34 cellular contexts compared by ENCODE assay signal in genomic region chr4:9984621-9985020, GRCh38.
"Had no signal": no experiment of that assay in that cellular context is flagged by ENCODE, and none has a peak within 500 bp of the region (broad histone marks: within the 10 kb centered on the region; RNA-seq: fewer than 3 reads in every experiment).

No MANE protein-coding gene starts in this region.

- DNase-seq: activated B cell treated with CpG ODN at 0.5 μM for 24 hours; activated CD4-positive, alpha-beta memory T cell treated with anti-CD3 and anti-CD28 coated beads for 36 hours; activated CD4-positive, alpha-beta T cell treated with anti-CD3 and anti-CD28 coated beads for 4 hours; activated CD4-positive, alpha-beta T cell treated with anti-CD3 and anti-CD28 coated beads, Interleukin-2, amount 10 ng/mL, durations not matched to agents 24 days and 14 days; activated CD4-positive, alpha-beta T cell treated with anti-CD3 and anti-CD28 coated beads, Interleukin-2, amount 50 U/mL, for 1 hour; activated CD4-positive, alpha-beta T cell treated with anti-CD3 and anti-CD28 coated beads, Interleukin-2, amount 50 U/mL, for 4 hours; activated CD4-positive, CD25-positive, alpha-beta regulatory T cell treated with anti-CD3 and anti-CD28 coated beads, Interleukin-2, amount 50 U/mL, for 72 hours; activated CD8-positive, alpha-beta T cell treated with anti-CD3 and anti-CD28 coated beads for 36 hours; activated effector memory CD4-positive, alpha-beta T cell treated with anti-CD3 and anti-CD28 coated beads, Interleukin-2, amount 50 U/mL, for 16 hours; activated gamma-delta T cell treated with Interleukin-2 at 50 U/mL for 16 hours; activated naive CD4-positive, alpha-beta T cell; activated naive CD4-positive, alpha-beta T cell treated with anti-CD3 and anti-CD28 coated beads for 36 hours; activated naive CD4-positive, alpha-beta T cell treated with anti-CD3 and anti-CD28 coated beads, Interleukin-2, amount 50 U/mL, for 16 hours; activated naive CD8-positive, alpha-beta T cell treated with anti-CD3 and anti-CD28 coated beads, Interleukin-2, amount 10 ng/mL, durations not matched to agents 7 days and 5 days; activated naive CD8-positive, alpha-beta T cell treated with anti-CD3 and anti-CD28 coated beads, Interleukin-2, amount 50 U/mL, for 24 hours; activated T-cell treated with anti-CD3 and anti-CD28 coated beads for 4 hours; activated T-cell treated with anti-CD3 and anti-CD28 coated beads, Interleukin-2, amount 50 U/mL, for 1 hour; activated T-cell treated with anti-CD3 and anti-CD28 coated beads, Interleukin-2, amount 50 U/mL, for 4 hours; activated T-cell treated with anti-CD3 and anti-CD28 coated beads, Interleukin-2, amount 50 U/mL, for 72 hours; amygdala; anterior cingulate cortex; central memory CD4-positive, alpha-beta T cell; SW 1271; T-helper 1 cell; T-helper 2 cell; T-helper 9 cell had no signal

- H3K9me3 ChIP-seq: ascending aorta had no signal

- H3K4me3 ChIP-seq: ascending aorta had no signal

- ATAC-seq: activated CD8-positive, alpha-beta T cell treated with anti-CD3 and anti-CD28 coated beads for 36 hours; activated naive CD4-positive, alpha-beta T cell treated with anti-CD3 and anti-CD28 coated beads, Interleukin-2, amount 50 U/mL, for 72 hours; activated naive CD8-positive, alpha-beta T cell treated with anti-CD3 and anti-CD28 coated beads, Interleukin-2, amount 50 U/mL, for 24 hours; activated T-cell treated with anti-CD3 and anti-CD28 coated beads, Interleukin-2, amount 50 U/mL, for 4 hours; activated T-cell treated with anti-CD3 and anti-CD28 coated beads, Interleukin-2, amount 50 U/mL, for 72 hours; activated T-helper 17 cell treated with anti-CD3 and anti-CD28 coated beads, Interleukin-2, amount 50 U/mL, for 72 hours had no signal

- H3K27me3 Mint-ChIP-seq: activated B cell treated with CpG ODN at 0.5 μM for 24 hours; activated CD4-positive, alpha-beta memory T cell treated with anti-CD3 and anti-CD28 coated beads for 36 hours; activated CD8-positive, alpha-beta T cell treated with anti-CD3 and anti-CD28 coated beads for 36 hours; activated naive CD8-positive, alpha-beta T cell treated with anti-CD3 and anti-CD28 coated beads, Interleukin-2, amount 50 U/mL, for 24 hours; activated T-helper 17 cell treated with anti-CD3 and anti-CD28 coated beads, Interleukin-2, amount 50 U/mL, for 72 hours had no signal

- H3K36me3 Mint-ChIP-seq: brain had no signal

- H3K27ac Mint-ChIP-seq: activated B cell treated with CpG ODN at 0.5 μM for 24 hours; activated CD4-positive, alpha-beta memory T cell treated with anti-CD3 and anti-CD28 coated beads for 36 hours; activated CD4-positive, alpha-beta T cell treated with anti-CD3 and anti-CD28 coated beads, Interleukin-2, amount 10 ng/mL, durations not matched to agents 24 days and 14 days; activated CD8-positive, alpha-beta T cell treated with anti-CD3 and anti-CD28 coated beads for 36 hours; activated naive CD4-positive, alpha-beta T cell treated with anti-CD3 and anti-CD28 coated beads for 36 hours; activated naive CD8-positive, alpha-beta T cell treated with anti-CD3 and anti-CD28 coated beads, Interleukin-2, amount 10 ng/mL, durations not matched to agents 7 days and 5 days; activated naive CD8-positive, alpha-beta T cell treated with anti-CD3 and anti-CD28 coated beads, Interleukin-2, amount 50 U/mL, for 24 hours; activated T-cell treated with anti-CD3 and anti-CD28 coated beads, Interleukin-2, amount 50 U/mL, for 72 hours; activated T-helper 1 cell treated with anti-CD3 and anti-CD28 coated beads, Interleukin-12 subunit alpha, Interleukin-12 subunit beta, Interleukin-2, Interleukin-4 antibody, amounts not matched to agents 30 ng/mL and 10 ng/mL and 1 ng/mL, durations not matched to agents 14 hours and 24 hours and 36 hours; activated T-helper 17 cell treated with anti-CD3 and anti-CD28 coated beads, Interleukin-2, amount 50 U/mL, for 72 hours; brain; T-helper 1 cell treated with Interleukin-12 subunit alpha and Interleukin-12 subunit beta and Interleukin-4 antibody, amounts not matched to agents 30 μg/mL and 1 μg/mL, for 36 hours; T-helper 2 cell treated with Interferon-gamma antibody and Interleukin-4, amounts not matched to agents 5 μg/mL and 100 μg/mL, for 36 hours had no signal

- H3K9me3 Mint-ChIP-seq: activated T-helper 17 cell treated with anti-CD3 and anti-CD28 coated beads, Interleukin-2, amount 50 U/mL, for 72 hours had no signal

- H3K27me3 ChIP-seq: ascending aorta had no signal

- H3K4me1 Mint-ChIP-seq: activated B cell treated with CpG ODN at 0.5 μM for 24 hours; activated CD4-positive, alpha-beta T cell treated with anti-CD3 and anti-CD28 coated beads, Interleukin-2, amount 10 ng/mL, durations not matched to agents 24 days and 14 days; activated naive CD8-positive, alpha-beta T cell treated with anti-CD3 and anti-CD28 coated beads, Interleukin-2, amount 10 ng/mL, durations not matched to agents 7 days and 5 days; activated naive CD8-positive, alpha-beta T cell treated with anti-CD3 and anti-CD28 coated beads, Interleukin-2, amount 50 U/mL, for 24 hours; activated T-helper 17 cell treated with anti-CD3 and anti-CD28 coated beads, Interleukin-2, amount 50 U/mL, for 72 hours had no signal

- H3K4me1 ChIP-seq: ascending aorta had no signal

- H3K27ac ChIP-seq: ascending aorta, VCaP had no signal

- H3K4me3 Mint-ChIP-seq: activated B cell treated with CpG ODN at 0.5 μM for 24 hours; activated CD4-positive, alpha-beta memory T cell treated with anti-CD3 and anti-CD28 coated beads for 36 hours; activated CD4-positive, alpha-beta T cell treated with anti-CD3 and anti-CD28 coated beads, Interleukin-2, amount 10 ng/mL, durations not matched to agents 24 days and 14 days; activated CD8-positive, alpha-beta T cell treated with anti-CD3 and anti-CD28 coated beads for 36 hours; activated naive CD4-positive, alpha-beta T cell treated with anti-CD3 and anti-CD28 coated beads for 36 hours; activated naive CD8-positive, alpha-beta T cell treated with anti-CD3 and anti-CD28 coated beads, Interleukin-2, amount 10 ng/mL, durations not matched to agents 7 days and 5 days; activated naive CD8-positive, alpha-beta T cell treated with anti-CD3 and anti-CD28 coated beads, Interleukin-2, amount 50 U/mL, for 24 hours; activated T-cell treated with anti-CD3 and anti-CD28 coated beads, Interleukin-2, amount 50 U/mL, for 4 hours; activated T-cell treated with anti-CD3 and anti-CD28 coated beads, Interleukin-2, amount 50 U/mL, for 72 hours; activated T-helper 1 cell treated with anti-CD3 and anti-CD28 coated beads, Interleukin-12 subunit alpha, Interleukin-12 subunit beta, Interleukin-2, Interleukin-4 antibody, amounts not matched to agents 30 ng/mL and 10 ng/mL and 1 ng/mL, durations not matched to agents 14 hours and 24 hours and 36 hours; activated T-helper 17 cell treated with anti-CD3 and anti-CD28 coated beads, Interleukin-2, amount 50 U/mL, for 72 hours; brain; T-helper 1 cell treated with Interleukin-12 subunit alpha and Interleukin-12 subunit beta and Interleukin-4 antibody, amounts not matched to agents 30 μg/mL and 1 μg/mL, for 36 hours; T-helper 2 cell treated with Interferon-gamma antibody and Interleukin-4, amounts not matched to agents 5 μg/mL and 100 μg/mL, for 36 hours had no signal
